ENCODE assay signal across 1 cellular context in genomic region chr2:74039611-74040010, GRCh38.
TF ChIP-seq lines count a peak whose summit lies in the region.

No MANE protein-coding gene starts in this region.

TF ChIP-seq in GM12878, 131 proteins besides CTCF, POLR2A, EP300 and RAD21 (continued from another document):
- TF ChIP-seq, protein P1, sequence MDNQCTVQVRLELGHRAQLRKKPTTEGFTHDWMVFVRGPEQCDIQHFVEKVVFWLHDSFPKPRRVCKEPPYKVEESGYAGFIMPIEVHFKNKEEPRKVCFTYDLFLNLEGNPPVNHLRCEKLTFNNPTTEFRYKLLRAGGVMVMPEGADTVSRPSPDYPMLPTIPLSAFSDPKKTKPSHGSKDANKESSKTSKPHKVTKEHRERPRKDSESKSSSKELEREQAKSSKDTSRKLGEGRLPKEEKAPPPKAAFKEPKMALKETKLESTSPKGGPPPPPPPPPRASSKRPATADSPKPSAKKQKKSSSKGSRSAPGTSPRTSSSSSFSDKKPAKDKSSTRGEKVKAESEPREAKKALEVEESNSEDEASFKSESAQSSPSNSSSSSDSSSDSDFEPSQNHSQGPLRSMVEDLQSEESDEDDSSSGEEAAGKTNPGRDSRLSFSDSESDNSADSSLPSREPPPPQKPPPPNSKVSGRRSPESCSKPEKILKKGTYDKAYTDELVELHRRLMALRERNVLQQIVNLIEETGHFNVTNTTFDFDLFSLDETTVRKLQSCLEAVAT (IDR thresholded peaks at IDR 0.05), result no peak
- TF ChIP-seq EZH2 (IDR thresholded peaks at IDR 0.05; ENCODE audit: borderline replicate concordance, control insufficient read depth, low read depth, low read length), result no peak
- TF ChIP-seq HDAC2 (IDR thresholded peaks at IDR 0.05), result no peak
- TF ChIP-seq MEF2A (IDR thresholded peaks at IDR 0.05; ENCODE audit: insufficient read depth, low read depth, low read length), result no peak
- TF ChIP-seq, protein P2, sequence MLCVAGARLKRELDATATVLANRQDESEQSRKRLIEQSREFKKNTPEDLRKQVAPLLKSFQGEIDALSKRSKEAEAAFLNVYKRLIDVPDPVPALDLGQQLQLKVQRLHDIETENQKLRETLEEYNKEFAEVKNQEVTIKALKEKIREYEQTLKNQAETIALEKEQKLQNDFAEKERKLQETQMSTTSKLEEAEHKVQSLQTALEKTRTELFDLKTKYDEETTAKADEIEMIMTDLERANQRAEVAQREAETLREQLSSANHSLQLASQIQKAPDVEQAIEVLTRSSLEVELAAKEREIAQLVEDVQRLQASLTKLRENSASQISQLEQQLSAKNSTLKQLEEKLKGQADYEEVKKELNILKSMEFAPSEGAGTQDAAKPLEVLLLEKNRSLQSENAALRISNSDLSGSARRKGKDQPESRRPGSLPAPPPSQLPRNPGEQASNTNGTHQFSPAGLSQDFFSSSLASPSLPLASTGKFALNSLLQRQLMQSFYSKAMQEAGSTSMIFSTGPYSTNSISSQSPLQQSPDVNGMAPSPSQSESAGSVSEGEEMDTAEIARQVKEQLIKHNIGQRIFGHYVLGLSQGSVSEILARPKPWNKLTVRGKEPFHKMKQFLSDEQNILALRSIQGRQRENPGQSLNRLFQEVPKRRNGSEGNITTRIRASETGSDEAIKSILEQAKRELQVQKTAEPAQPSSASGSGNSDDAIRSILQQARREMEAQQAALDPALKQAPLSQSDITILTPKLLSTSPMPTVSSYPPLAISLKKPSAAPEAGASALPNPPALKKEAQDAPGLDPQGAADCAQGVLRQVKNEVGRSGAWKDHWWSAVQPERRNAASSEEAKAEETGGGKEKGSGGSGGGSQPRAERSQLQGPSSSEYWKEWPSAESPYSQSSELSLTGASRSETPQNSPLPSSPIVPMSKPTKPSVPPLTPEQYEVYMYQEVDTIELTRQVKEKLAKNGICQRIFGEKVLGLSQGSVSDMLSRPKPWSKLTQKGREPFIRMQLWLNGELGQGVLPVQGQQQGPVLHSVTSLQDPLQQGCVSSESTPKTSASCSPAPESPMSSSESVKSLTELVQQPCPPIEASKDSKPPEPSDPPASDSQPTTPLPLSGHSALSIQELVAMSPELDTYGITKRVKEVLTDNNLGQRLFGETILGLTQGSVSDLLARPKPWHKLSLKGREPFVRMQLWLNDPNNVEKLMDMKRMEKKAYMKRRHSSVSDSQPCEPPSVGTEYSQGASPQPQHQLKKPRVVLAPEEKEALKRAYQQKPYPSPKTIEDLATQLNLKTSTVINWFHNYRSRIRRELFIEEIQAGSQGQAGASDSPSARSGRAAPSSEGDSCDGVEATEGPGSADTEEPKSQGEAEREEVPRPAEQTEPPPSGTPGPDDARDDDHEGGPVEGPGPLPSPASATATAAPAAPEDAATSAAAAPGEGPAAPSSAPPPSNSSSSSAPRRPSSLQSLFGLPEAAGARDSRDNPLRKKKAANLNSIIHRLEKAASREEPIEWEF (IDR thresholded peaks at IDR 0.05; ENCODE audit: insufficient replicate concordance, low read depth, low read length), result no peak
- TF ChIP-seq GATAD2B (conservative IDR thresholded peaks at IDR 0.05; ENCODE audit: low read depth), result no peak
- TF ChIP-seq POLR2AphosphoS5 (IDR thresholded peaks at IDR 0.05; ENCODE audit: low read length), result no peak
- TF ChIP-seq BCL11A (IDR thresholded peaks at IDR 0.05; ENCODE audit: low read depth, low read length), result no peak
- TF ChIP-seq KDM1A (IDR thresholded peaks at IDR 0.05; ENCODE audit: borderline replicate concordance), result no peak
- no peak for TF ChIP-seq SUPT20H (IDR thresholded peaks at IDR 0.05; ENCODE audit: borderline replicate concordance, control insufficient read depth, low read depth, low read length)
TF ChIP-seq in GM12878: peak in this region for 0.
